Comparison of ENCODE assay signal across 8 cellular contexts in genomic region chr1:150572918-150573647, GRCh38. TPM values are rescaled to one million over a fixed set of nuclear protein-coding genes. Genes with fewer than 3 reads are reported as not detected.
DNase-seq lines count a peak whose midpoint lies in the region; ATAC-seq and TF ChIP-seq lines count a peak whose summit lies in the region.

No MANE protein-coding gene starts in this region.

- peak overlapping the region; percentile 96 for H3K27ac ChIP-seq in left ventricle myocardium inferior (replicated peaks)

- peaks cover 100% of the 10 kb centered on the region for H3K4me1 ChIP-seq in left ventricle myocardium inferior
- peaks cover 72% of the 10 kb centered on the region for H3K4me1 ChIP-seq in adipocyte (ENCODE audit: control insufficient read depth, insufficient read depth, low read length)

- H3K9me3 ChIP-seq in left ventricle myocardium inferior (replicated peaks) (no peaks in the 10 kb centered on the region), adipocyte (ENCODE audit: control insufficient read depth, low read length) (no peaks in the 10 kb centered on the region)

- H3K36me3 ChIP-seq in left ventricle myocardium inferior, result peaks cover 81% of the 10 kb centered on the region
- peaks cover 66% of the 10 kb centered on the region for H3K36me3 ChIP-seq in adipocyte (ENCODE audit: control insufficient read depth, insufficient read depth, low read length, severe bottlenecking)

- H3K9ac ChIP-seq in adipocyte (ENCODE audit: low read length), result peak overlapping the region; percentile 71

- no peak for TF ChIP-seq CTCF in left ventricle myocardium inferior (IDR thresholded peaks at IDR 0.05; ENCODE audit: borderline replicate concordance)

- H3K27me3 ChIP-seq in left ventricle myocardium inferior (ENCODE audit: low read depth) (no peaks in the 10 kb centered on the region), adipocyte (replicated peaks; ENCODE audit: control insufficient read depth, insufficient read depth, low read length) (no peaks in the 10 kb centered on the region)

- no peak for ATAC-seq in left cardiac atrium

- intact Hi-C loops in left ventricle myocardium inferior (cut with micrococcal nuclease) (no loop called here), left cardiac atrium (cut with DNase I) (no loop called here)

- DNase-seq in left ventricle myocardium inferior, result no peak
- DNase-seq in left cardiac atrium, result no peak
- peak; percentile 22 for DNase-seq in adipocyte (ENCODE audit: low read depth)
- DNase-seq in lung microvascular endothelial cell (ENCODE audit: low read depth in 2 of 2), result peak; percentile 10 to 16
- no peak for DNase-seq in COLO829 (ENCODE audit: low spot score)
- no peak for DNase-seq in GM19240 (ENCODE audit: insufficient read length, low spot score)
- DNase-seq in DMS153 treated with DMSO at 0.1 percent for 48 hours (lab: John Stamatoyannopoulos, UW; ENCODE audit: unreplicated experiment), result no peak
- no peak for DNase-seq in islet precursor cell

- H3K4me3 ChIP-seq in left ventricle myocardium inferior (peak overlapping the region; percentile 81), adipocyte (ENCODE audit: low read length) (peak overlapping the region; percentile 70)

RNA-seq across cellular contexts. Expression of gene MCL1, which starts 6.3 kb away (rescaled TPM):
- total RNA-seq in left ventricle myocardium inferior (97.0 TPM), left cardiac atrium (100 to 1,000 TPM; 103 to 146 TPM), lung microvascular endothelial cell (114 and 208 TPM in 2 replicates)

RNA-seq across cellular contexts. Expression of gene ADAMTSL4, which starts 23.9 kb away (rescaled TPM):
- 46.3 TPM for total RNA-seq in left ventricle myocardium inferior
- total RNA-seq in left cardiac atrium, result 10 to 100 TPM; 31.5 to 62.5 TPM
- 0.20 and 0.22 TPM in 2 replicates for total RNA-seq in lung microvascular endothelial cell

RNA-seq across cellular contexts. Expression of gene ENSA, which starts 56.3 kb away (rescaled TPM):
- total RNA-seq in left ventricle myocardium inferior, result 129 TPM
- total RNA-seq in left cardiac atrium, result 100 to 1,000 TPM; 115 to 125 TPM
- total RNA-seq in lung microvascular endothelial cell, result 66.0 and 75.2 TPM in 2 replicates

RNA-seq across cellular contexts. Expression of gene FALEC, which starts 57.5 kb away (rescaled TPM):
- total RNA-seq in left ventricle myocardium inferior (0.44 TPM), left cardiac atrium (not detected), lung microvascular endothelial cell (not detected in 2 replicates)

Comparison
In these comparisons a context has a peak if more than half of its experiments do, and no peak if none do; other contexts are left out.
1. DNase-seq: peak in adipocyte (single experiment) and lung microvascular endothelial cell (2 of 2); none in left ventricle myocardium inferior (single experiment), left cardiac atrium (single experiment), COLO829 (single experiment), GM19240 (single experiment), DMS153 treated with DMSO at 0.1 percent for 48 hours (single experiment) and islet precursor cell (single experiment).
2. RNA of gene ADAMTSL4, which starts 23.9 kb away (total RNA-seq): 31.5 to 62.5 TPM in left cardiac atrium and 46.3 TPM in left ventricle myocardium inferior (single experiment); 0.20 to 0.22 TPM in lung microvascular endothelial cell; every median in the first group is over 10 times any median in the second.